In genomic region chr10:29199344-29199743, GRCh38 we compare ENCODE assay signal across 16 cellular contexts.
"Had no signal": no experiment of that assay in that cellular context is flagged by ENCODE, and none has a peak within 500 bp of the region (broad histone marks: within the 10 kb centered on the region; RNA-seq: fewer than 3 reads in every experiment).

No MANE protein-coding gene starts in this region.

- H3K27ac Mint-ChIP-seq: activated T-helper 17 cell treated with anti-CD3 and anti-CD28 coated beads, Interleukin-2, amount 50 U/mL, for 72 hours; stimulated activated naive B cell treated with anti-CD40 and anti-IgM and Interleukin-4, amounts not matched to agents 10 μg/mL and 1 μg/mL and 100 μg/mL, for 72 hours had no signal

- H3K36me3 Mint-ChIP-seq: stimulated activated naive B cell treated with anti-CD40 and anti-IgM and Interleukin-4, amounts not matched to agents 10 μg/mL and 1 μg/mL and 100 μg/mL, for 72 hours had no signal

- H3K9me3 ChIP-seq: gastrocnemius medialis, ovary, thyroid gland had no signal

- DNase-seq: activated CD4-positive, CD25-positive, alpha-beta regulatory T cell treated with anti-CD3 and anti-CD28 coated beads, Interleukin-2, amount 50 U/mL, for 72 hours; activated naive CD4-positive, alpha-beta T cell treated with Interleukin-2 at 50 U/mL for 16 hours; activated T-cell treated with anti-CD3 and anti-CD28 coated beads for 4 hours; anterior cingulate cortex; effector CD8-positive, alpha-beta T cell; gastrocnemius medialis; heart right ventricle; kidney; left ventricle myocardium superior; ovary; stimulated activated CD4-positive, alpha-beta T cell treated with anti-CD3 and anti-CD28 coated beads, Interleukin-2, amount 100 ng/mL, for 48 hours; stimulated activated naive B cell treated with anti-CD40 and anti-IgM and Interleukin-4, amounts not matched to agents 10 μg/mL and 1 μg/mL and 100 μg/mL, for 72 hours; T-helper 9 cell; thyroid gland had no signal

- H3K27me3 ChIP-seq: gastrocnemius medialis, ovary, thyroid gland had no signal

- ATAC-seq: activated T-helper 17 cell treated with anti-CD3 and anti-CD28 coated beads, Interleukin-2, amount 50 U/mL, for 72 hours; gastrocnemius medialis; heart right ventricle; left ventricle myocardium superior; stimulated activated naive B cell treated with anti-CD40 and anti-IgM and Interleukin-4, amounts not matched to agents 10 μg/mL and 1 μg/mL and 100 μg/mL, for 72 hours had no signal

- H3K4me1 ChIP-seq: gastrocnemius medialis, heart right ventricle, thyroid gland had no signal

- H3K4me3 Mint-ChIP-seq: activated T-helper 17 cell treated with anti-CD3 and anti-CD28 coated beads, Interleukin-2, amount 50 U/mL, for 72 hours; nephron; stimulated activated naive B cell treated with anti-CD40 and anti-IgM and Interleukin-4, amounts not matched to agents 10 μg/mL and 1 μg/mL and 100 μg/mL, for 72 hours had no signal

- H3K27ac ChIP-seq: gastrocnemius medialis, heart right ventricle, ovary, thyroid gland had no signal

- H3K4me1 Mint-ChIP-seq: activated T-helper 17 cell treated with anti-CD3 and anti-CD28 coated beads, Interleukin-2, amount 50 U/mL, for 72 hours; stimulated activated naive B cell treated with anti-CD40 and anti-IgM and Interleukin-4, amounts not matched to agents 10 μg/mL and 1 μg/mL and 100 μg/mL, for 72 hours had no signal

- H3K4me3 ChIP-seq: gastrocnemius medialis, heart right ventricle, ovary, thyroid gland had no signal

- H3K36me3 ChIP-seq: gastrocnemius medialis, heart right ventricle, ovary, thyroid gland had no signal
